ENCODE assay signal across 19 cellular contexts in the genomic region with DNA sequence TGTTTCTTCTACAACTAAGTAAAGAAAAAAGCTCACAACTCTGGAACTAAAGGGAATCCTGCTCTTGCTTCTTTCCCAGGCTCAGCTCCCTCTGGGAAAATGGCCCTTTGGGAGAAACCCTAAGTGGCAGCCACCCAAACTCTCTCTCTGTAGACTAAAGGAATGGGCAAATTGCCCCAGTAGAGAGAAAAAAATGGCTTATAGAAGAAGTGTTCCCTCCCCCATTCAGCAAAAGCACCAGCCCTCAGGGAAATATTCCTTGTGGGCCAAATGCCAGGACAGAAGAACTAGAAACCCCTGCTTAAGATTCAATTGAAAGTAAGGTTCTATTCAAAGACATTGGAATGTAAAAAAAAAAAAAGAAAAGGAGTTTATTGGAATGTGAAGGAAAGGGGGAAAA.
A peak's percentile ranks its signal among the peaks of the same experiment; 100 is the strongest.
DNase-seq lines count a peak whose midpoint lies in the region; ATAC-seq, FAIRE-seq and TF ChIP-seq lines count a peak whose summit lies in the region.
"Had no signal": no experiment of that assay in that cellular context is flagged by ENCODE, and none has a peak within 500 bp of the region (broad histone marks: within the 10 kb centered on the region; RNA-seq: fewer than 3 reads in every experiment).

No MANE protein-coding gene starts in this region.

- ATAC-seq in GM21717 (IDR thresholded peaks at IDR 0.05; ENCODE audit: unreplicated experiment) (no peak), Right ventricle myocardium inferior (no peak)
- ATAC-seq: gastrocnemius medialis, K562 had no signal

- H3K4me3 ChIP-seq in HFF-Myc (replicated peaks; ENCODE audit: low read depth, low read length): no peak overlapping the region
- no peak overlapping the region for H3K4me3 ChIP-seq in astrocyte of the cerebellum (ENCODE audit: low read depth, low read length)
- H3K4me3 ChIP-seq: gastrocnemius medialis, K562, skin epidermis, testis had no signal

- no peak for FAIRE-seq in GM12891 (lab: Jason Lieb, UNC)
- FAIRE-seq: K562 had no signal

- no peak for TF ChIP-seq CTCF in HFF-Myc (IDR thresholded peaks at IDR 0.05; ENCODE audit: low read depth, low read length, missing control alignments)
- no peak for TF ChIP-seq CTCF in astrocyte of the cerebellum (IDR thresholded peaks at IDR 0.05; ENCODE audit: low read depth, low read length, missing control alignments)

- H3K9me3 Mint-ChIP-seq in activated T-helper 1 cell treated with anti-CD3 and anti-CD28 coated beads, Interleukin-12 subunit alpha, Interleukin-12 subunit beta, Interleukin-2, Interleukin-4 antibody, amounts not matched to agents 30 ng/mL and 10 ng/mL and 1 ng/mL, durations not matched to agents 14 hours and 24 hours and 36 hours: no peaks in the 10 kb centered on the region
- H3K9me3 Mint-ChIP-seq: activated naive CD4-positive, alpha-beta T cell treated with anti-CD3 and anti-CD28 coated beads, Interleukin-2, amount 50 U/mL, for 24 hours; naive B cell had no signal

- H3K4me1 Mint-ChIP-seq in activated T-helper 1 cell treated with anti-CD3 and anti-CD28 coated beads, Interleukin-12 subunit alpha, Interleukin-12 subunit beta, Interleukin-2, Interleukin-4 antibody, amounts not matched to agents 30 ng/mL and 10 ng/mL and 1 ng/mL, durations not matched to agents 14 hours and 24 hours and 36 hours (ENCODE audit: low read depth): no peaks in the 10 kb centered on the region
- H3K4me1 Mint-ChIP-seq: activated naive CD4-positive, alpha-beta T cell treated with anti-CD3 and anti-CD28 coated beads, Interleukin-2, amount 50 U/mL, for 24 hours; naive B cell had no signal

- DNase-seq in HFF-Myc (ENCODE audit: extremely low read depth, low read depth) (peak; percentile 6), astrocyte of the cerebellum (ENCODE audit: low read depth) (peak; percentile 53), hepatic stellate cell (ENCODE audit: low spot score) (peak; percentile 7), smooth muscle cell of the brain vasculature (ENCODE audit: low read depth, low spot score) (peak; percentile 13), Right ventricle myocardium inferior (ENCODE audit: missing footprints) (no peak), GM12891 (ENCODE audit: insufficient read length, low spot score) (no peak)
- DNase-seq in activated T-helper 1 cell treated with anti-CD3 and anti-CD28 coated beads, Interleukin-12 subunit alpha, Interleukin-12 subunit beta, Interleukin-2, Interleukin-4 antibody, amounts not matched to agents 30 ng/mL and 10 ng/mL and 1 ng/mL, durations not matched to agents 14 hours and 24 hours and 36 hours (ENCODE audit: low spot score): no peak
- DNase-seq: COR-L47, cortex of kidney, gastrocnemius medialis, kidney glomerular epithelial cell, naive B cell, NCI-H187 treated with DMSO at 0.1 percent for 48 hours, SHP77 treated with DMSO at 0.1 percent for 48 hours, testis had no signal

- peaks cover 2% of the 10 kb centered on the region for H3K27me3 Mint-ChIP-seq in activated T-helper 1 cell treated with anti-CD3 and anti-CD28 coated beads, Interleukin-12 subunit alpha, Interleukin-12 subunit beta, Interleukin-2, Interleukin-4 antibody, amounts not matched to agents 30 ng/mL and 10 ng/mL and 1 ng/mL, durations not matched to agents 14 hours and 24 hours and 36 hours (ENCODE audit: insufficient read depth)
- H3K27me3 Mint-ChIP-seq: activated naive CD4-positive, alpha-beta T cell treated with anti-CD3 and anti-CD28 coated beads, Interleukin-2, amount 50 U/mL, for 24 hours; naive B cell had no signal

- no peak overlapping the region for H3K27ac Mint-ChIP-seq in activated T-helper 1 cell treated with anti-CD3 and anti-CD28 coated beads, Interleukin-12 subunit alpha, Interleukin-12 subunit beta, Interleukin-2, Interleukin-4 antibody, amounts not matched to agents 30 ng/mL and 10 ng/mL and 1 ng/mL, durations not matched to agents 14 hours and 24 hours and 36 hours
- H3K27ac Mint-ChIP-seq: activated naive CD4-positive, alpha-beta T cell treated with anti-CD3 and anti-CD28 coated beads, Interleukin-2, amount 50 U/mL, for 24 hours; naive B cell had no signal

- intact Hi-C loops in Right ventricle myocardium inferior (cut with DNase I): no loop called here
- intact Hi-C loops in activated T-helper 1 cell treated with anti-CD3 and anti-CD28 coated beads, Interleukin-12 subunit alpha, Interleukin-12 subunit beta, Interleukin-2, Interleukin-4 antibody, amounts not matched to agents 30 ng/mL and 10 ng/mL and 1 ng/mL, durations not matched to agents 14 hours and 24 hours and 36 hours (cut with micrococcal nuclease): no loop called here

- no peak for TF ChIP-seq POLR2A in GM12891 (IDR thresholded peaks at IDR 0.05; ENCODE audit: low read depth, low read length)

- H3K36me3 Mint-ChIP-seq in activated T-helper 1 cell treated with anti-CD3 and anti-CD28 coated beads, Interleukin-12 subunit alpha, Interleukin-12 subunit beta, Interleukin-2, Interleukin-4 antibody, amounts not matched to agents 30 ng/mL and 10 ng/mL and 1 ng/mL, durations not matched to agents 14 hours and 24 hours and 36 hours (ENCODE audit: low read depth): no peaks in the 10 kb centered on the region
- H3K36me3 Mint-ChIP-seq: activated naive CD4-positive, alpha-beta T cell treated with anti-CD3 and anti-CD28 coated beads, Interleukin-2, amount 50 U/mL, for 24 hours; naive B cell had no signal

- in situ Hi-C loops in astrocyte of the cerebellum (cut with HindIII; ENCODE audit: low sequenced_read_pairs): no loop called here

- no peak overlapping the region for H3K4me3 Mint-ChIP-seq in activated T-helper 1 cell treated with anti-CD3 and anti-CD28 coated beads, Interleukin-12 subunit alpha, Interleukin-12 subunit beta, Interleukin-2, Interleukin-4 antibody, amounts not matched to agents 30 ng/mL and 10 ng/mL and 1 ng/mL, durations not matched to agents 14 hours and 24 hours and 36 hours
- H3K4me3 Mint-ChIP-seq: activated naive CD4-positive, alpha-beta T cell treated with anti-CD3 and anti-CD28 coated beads, Interleukin-2, amount 50 U/mL, for 24 hours; naive B cell had no signal

TF ChIP-seq in GM12891, 5 proteins besides CTCF, POLR2A, EP300 and RAD21:
- TF ChIP-seq SPI1 (IDR thresholded peaks at IDR 0.05; ENCODE audit: low read depth, low read length) (no peak), POLR2AphosphoS5 (IDR thresholded peaks at IDR 0.05; ENCODE audit: low read depth, low read length) (no peak), TAF1 (IDR thresholded peaks at IDR 0.05; ENCODE audit: low read depth, low read length) (no peak), PAX5 (IDR thresholded peaks at IDR 0.05; ENCODE audit: insufficient read depth, low read length, severe bottlenecking) (no peak), POU2F2 (IDR thresholded peaks at IDR 0.05; ENCODE audit: low read depth, low read length) (no peak)

Comparison
In these comparisons a context has a peak if more than half of its experiments do, and no peak if none do; other contexts are left out.
1. DNase-seq: peak in HFF-Myc (single experiment), astrocyte of the cerebellum (single experiment), hepatic stellate cell (single experiment) and smooth muscle cell of the brain vasculature (single experiment); none in Right ventricle myocardium inferior (single experiment), GM12891 (single experiment) and activated T-helper 1 cell treated with anti-CD3 and anti-CD28 coated beads, Interleukin-12 subunit alpha, Interleukin-12 subunit beta, Interleukin-2, Interleukin-4 antibody, amounts not matched to agents 30 ng/mL and 10 ng/mL and 1 ng/mL, durations not matched to agents 14 hours and 24 hours and 36 hours (single experiment).